ENCODE assay signal across 1 cellular context in genomic region chr10:94310369-94310768, GRCh38.
A peak's percentile ranks its signal among the peaks of the same experiment; 100 is the strongest.
TF ChIP-seq lines count a peak whose summit lies in the region.

No MANE protein-coding gene starts in this region.

TF ChIP-seq in HepG2, 621 proteins besides CTCF, POLR2A, EP300 and RAD21 (continued from another document and continues in another):
- TF ChIP-seq ZBTB40 (IDR thresholded peaks at IDR 0.05) (no peak), ZBTB40 (CRISPR knock-in tag; IDR thresholded peaks at IDR 0.05) (0 out of 2 replicates have a peak, but pooled peaks have one; percentile 41), ZMYM4 (CRISPR knock-in tag; IDR thresholded peaks at IDR 0.05) (peak; percentile 82), LRRFIP1 (CRISPR knock-in tag; conservative IDR thresholded peaks at IDR 0.05) (no peak), CEBPG (CRISPR knock-in tag; IDR thresholded peaks at IDR 0.05) (peak; percentile 74), NR2C2 (CRISPR knock-in tag; IDR thresholded peaks at IDR 0.05; ENCODE audit: borderline replicate concordance) (peak; percentile 20; the same call in 1 of the 2 replicates), ZKSCAN8 (CRISPR knock-in tag; IDR thresholded peaks at IDR 0.05; ENCODE audit: borderline replicate concordance) (no peak), ZNF644 (CRISPR knock-in tag; IDR thresholded peaks at IDR 0.05; ENCODE audit: low read depth) (peak; percentile 61), PAXIP1 (CRISPR knock-in tag; conservative IDR thresholded peaks at IDR 0.05) (peak; percentile 65), TFDP2 (CRISPR knock-in tag; IDR thresholded peaks at IDR 0.05) (peak; percentile 71), GATAD2A (CRISPR knock-in tag; IDR thresholded peaks at IDR 0.05) (peak; percentile 30; the same call in 1 of the 2 replicates), ERF (CRISPR knock-in tag; IDR thresholded peaks at IDR 0.05) (peak; percentile 47; the same call in 1 of the 2 replicates), NRL (CRISPR knock-in tag; IDR thresholded peaks at IDR 0.05; ENCODE audit: borderline replicate concordance) (no peak), ATF1 (CRISPR knock-in tag; IDR thresholded peaks at IDR 0.05) (no peak), MBD4 (IDR thresholded peaks at IDR 0.05; ENCODE audit: borderline replicate concordance, low read length) (no peak), PITX1 (CRISPR knock-in tag; IDR thresholded peaks at IDR 0.05) (peak; percentile 79; the same call in 1 of the 2 replicates), TRIM22 (IDR thresholded peaks at IDR 0.05) (no peak), LBX2 (CRISPR knock-in tag; IDR thresholded peaks at IDR 0.05; ENCODE audit: borderline replicate concordance) (0 out of 2 replicates have a peak, but pooled peaks have one; percentile 20), ARNTL (CRISPR knock-in tag; IDR thresholded peaks at IDR 0.05) (peak; percentile 61; the same call in 1 of the 2 replicates), SP140L (CRISPR knock-in tag; IDR thresholded peaks at IDR 0.05; ENCODE audit: borderline replicate concordance) (0 out of 2 replicates have a peak, but pooled peaks have one; percentile 64), CREB3 (CRISPR knock-in tag; IDR thresholded peaks at IDR 0.05) (no peak), ATF4 (CRISPR knock-in tag; IDR thresholded peaks at IDR 0.05) (peak in 1 of 2 experiments; percentile 58; a peak in 2 of 4 replicates)
